ENCODE assay signal across 1 cellular context in genomic region chr5:180558232-180558631, GRCh38.
TF ChIP-seq lines count a peak whose summit lies in the region.

No MANE protein-coding gene starts in this region.

TF ChIP-seq in HepG2, 621 proteins besides CTCF, POLR2A, EP300 and RAD21:
- no peak for TF ChIP-seq NRL (CRISPR knock-in tag; IDR thresholded peaks at IDR 0.05; ENCODE audit: borderline replicate concordance)
- TF ChIP-seq, protein P1, sequence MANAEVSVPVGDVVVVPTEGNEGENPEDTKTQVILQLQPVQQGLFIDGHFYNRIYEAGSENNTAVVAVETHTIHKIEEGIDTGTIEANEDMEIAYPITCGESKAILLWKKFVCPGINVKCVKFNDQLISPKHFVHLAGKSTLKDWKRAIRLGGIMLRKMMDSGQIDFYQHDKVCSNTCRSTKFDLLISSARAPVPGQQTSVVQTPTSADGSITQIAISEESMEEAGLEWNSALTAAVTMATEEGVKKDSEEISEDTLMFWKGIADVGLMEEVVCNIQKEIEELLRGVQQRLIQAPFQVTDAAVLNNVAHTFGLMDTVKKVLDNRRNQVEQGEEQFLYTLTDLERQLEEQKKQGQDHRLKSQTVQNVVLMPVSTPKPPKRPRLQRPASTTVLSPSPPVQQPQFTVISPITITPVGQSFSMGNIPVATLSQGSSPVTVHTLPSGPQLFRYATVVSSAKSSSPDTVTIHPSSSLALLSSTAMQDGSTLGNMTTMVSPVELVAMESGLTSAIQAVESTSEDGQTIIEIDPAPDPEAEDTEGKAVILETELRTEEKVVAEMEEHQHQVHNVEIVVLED (CRISPR knock-in tag; IDR thresholded peaks at IDR 0.05; ENCODE audit: borderline replicate concordance) = no peak
- TF ChIP-seq ZNF781 (CRISPR knock-in tag; IDR thresholded peaks at IDR 0.05; ENCODE audit: borderline replicate concordance, not compliant biosample characterization) = no peak
- TF ChIP-seq YEATS4 (CRISPR knock-in tag; IDR thresholded peaks at IDR 0.05; ENCODE audit: borderline replicate concordance) = no peak
- no peak for TF ChIP-seq ZNF598 (CRISPR knock-in tag; IDR thresholded peaks at IDR 0.05; ENCODE audit: borderline replicate concordance)
- TF ChIP-seq CHD4 (IDR thresholded peaks at IDR 0.05; ENCODE audit: borderline replicate concordance, low read length) = no peak
- no peak for TF ChIP-seq FOXJ3 (CRISPR knock-in tag; IDR thresholded peaks at IDR 0.05; ENCODE audit: borderline replicate concordance)
- no peak for TF ChIP-seq ZNF550 (CRISPR knock-in tag; IDR thresholded peaks at IDR 0.05; ENCODE audit: borderline replicate concordance)
- TF ChIP-seq ISX (CRISPR knock-in tag; conservative IDR thresholded peaks at IDR 0.05) = no peak
- no peak for TF ChIP-seq ZNF619 (CRISPR knock-in tag; IDR thresholded peaks at IDR 0.05)
- no peak for TF ChIP-seq MAFG (CRISPR knock-in tag; IDR thresholded peaks at IDR 0.05)
- no peak for TF ChIP-seq KMT2A (CRISPR knock-in tag; IDR thresholded peaks at IDR 0.05)
- no peak for TF ChIP-seq ZNF563 (CRISPR knock-in tag; IDR thresholded peaks at IDR 0.05)
- TF ChIP-seq ZNF263 (CRISPR knock-in tag; IDR thresholded peaks at IDR 0.05) = no peak
- TF ChIP-seq SNRNP70 (IDR thresholded peaks at IDR 0.05; ENCODE audit: low read depth, low read length) = no peak
- TF ChIP-seq CENPT (CRISPR knock-in tag; IDR thresholded peaks at IDR 0.05; ENCODE audit: low read depth) = no peak
- no peak for TF ChIP-seq TEAD3 (CRISPR knock-in tag; optimal IDR thresholded peaks at IDR 0.05; ENCODE audit: borderline replicate concordance)
- TF ChIP-seq ELF1 (CRISPR knock-in tag; IDR thresholded peaks at IDR 0.05) = no peak
